8 cellular contexts compared by ENCODE assay signal in genomic region chr1:40692429-40692905, GRCh38. TPM values are rescaled to one million over a fixed set of nuclear protein-coding genes. Genes with fewer than 3 reads are reported as not detected.
A peak's percentile ranks its signal among the peaks of the same experiment; 100 is the strongest.
DNase-seq lines count a peak whose midpoint lies in the region; ATAC-seq and TF ChIP-seq lines count a peak whose summit lies in the region.

No MANE protein-coding gene starts in this region.

- peak overlapping the region; percentile 22; the same call in 1 of the 3 replicates for H2BK15ac ChIP-seq in IMR-90 (ENCODE audit: low read depth, low read length)

- H3K4ac ChIP-seq in IMR-90 (ENCODE audit: low read depth, low read length): peak overlapping the region; percentile 90

- peak overlapping the region; percentile 79 for H3K4me2 ChIP-seq in IMR-90 (ENCODE audit: low read depth, low read length)

- H3K27ac ChIP-seq in IMR-90 (ENCODE audit: insufficient read depth, low read length): peak overlapping the region; percentile 42
- peak overlapping the region; percentile 28 for H3K27ac ChIP-seq in iPS-20b (ENCODE audit: low read length)
- peak overlapping the region; percentile 100 for H3K27ac ChIP-seq in skeletal muscle tissue (ENCODE audit: low read depth, low read length)

- H4K5ac ChIP-seq in IMR-90 (ENCODE audit: low read depth, low read length): peak overlapping the region; percentile 9

- H4K20me1 ChIP-seq in IMR-90 (ENCODE audit: insufficient read depth, low read length): peaks cover 3% of the 10 kb centered on the region; the same call in 1 of the 2 replicates

- intact Hi-C loops in IMR-90 (cut with micrococcal nuclease): no loop called here

- H2AK9ac ChIP-seq in IMR-90 (replicated peaks; ENCODE audit: low read depth, low read length, poor library complexity): peak overlapping the region; percentile 98

- peak overlapping the region; percentile 91 for H3K56ac ChIP-seq in IMR-90 (ENCODE audit: extremely low read depth, insufficient read depth, low read length)

- peak overlapping the region; percentile 91 for H3K23ac ChIP-seq in IMR-90 (ENCODE audit: low read depth, low read length)

- H3K36me3 ChIP-seq in IMR-90 (ENCODE audit: control insufficient read depth, insufficient read depth, low read length) (no peaks in the 10 kb centered on the region), adipocyte (ENCODE audit: control insufficient read depth, insufficient read depth, low read length, severe bottlenecking) (no peaks in the 10 kb centered on the region), iPS-20b (ENCODE audit: insufficient read depth, low read depth, low read length) (peaks cover 4% of the 10 kb centered on the region; the same call in 1 of the 2 replicates), skeletal muscle tissue (ENCODE audit: control insufficient read depth in 3 of 3, insufficient read depth in 3 of 3, low read length in 3 of 3) (peaks cover 0 to 2% (median 0%) of the 10 kb centered on the region in 3 donors)

- no peak for TF ChIP-seq POLR2A in IMR-90 (IDR thresholded peaks at IDR 0.05; ENCODE audit: low read depth, low read length)

- DNase-seq in GM12864 (ENCODE audit: low read depth) (no peak), IMR-90 (peak; percentile 25), adipocyte (ENCODE audit: low read depth) (peak; percentile 57), germinal center (ENCODE audit: low spot score) (no peak)

- peak; percentile 17 for ATAC-seq in IMR-90 (ENCODE audit: low read depth)
- no peak for ATAC-seq in activated CD4-positive, CD25-positive, alpha-beta regulatory T cell treated with anti-CD3 and anti-CD28 coated beads, Interleukin-2, amount 50 U/mL, for 24 hours
- ATAC-seq in GM18909 (IDR thresholded peaks at IDR 0.05; ENCODE audit: poor library complexity, unreplicated experiment): no peak

- CTCF ChIA-PET in IMR-90 (lab: Yijun Ruan, JAX): interaction anchor here (1.1 kb wide), 1 partner anchor 14 kb away, joined by 4 read pairs; no protein-coding TSS in a partner anchor

- peak overlapping the region; percentile 83 for H3K14ac ChIP-seq in IMR-90 (replicated peaks; ENCODE audit: low read depth, low read length)

- H2BK20ac ChIP-seq in IMR-90 (ENCODE audit: low read depth, low read length): no peak overlapping the region

- no TSS peak for BruUV-seq in IMR-90 (replicated peaks; lab: Mats Ljungman, UMichigan)

- peak overlapping the region; percentile 97 for H2AK5ac ChIP-seq in IMR-90 (ENCODE audit: low read depth, low read length)

- peak overlapping the region; percentile 93 to 95 for H4K8ac ChIP-seq in IMR-90 (ENCODE audit: low read depth in 2 of 2, low read length in 2 of 2)

- WGBS in IMR-90 (ENCODE audit: extremely low coverage in 2 of 2, insufficient read length in 1 of 2), 2 experiments: 3% methylated on average over 6 of the region's 9 CpGs; no CpG with 5 or more reads in 1 of the 2 experiments

- H3K9me3 ChIP-seq in IMR-90 (ENCODE audit: control insufficient read depth, insufficient read depth, low read length) (no peaks in the 10 kb centered on the region), adipocyte (ENCODE audit: control insufficient read depth, low read length) (no peaks in the 10 kb centered on the region), iPS-20b (ENCODE audit: insufficient read depth, low read depth, low read length) (no peaks in the 10 kb centered on the region), skeletal muscle tissue (ENCODE audit: control insufficient read depth in 3 of 3, low read length in 3 of 3) (no peaks in the 10 kb centered on the region)

- TF ChIP-seq CTCF in GM12864 (IDR thresholded peaks at IDR 0.05; ENCODE audit: low read depth, low read length, missing control alignments) (no peak), IMR-90 (conservative IDR thresholded peaks at IDR 0.05; ENCODE audit: low read depth, low read length) (no peak)

- H3K79me1 ChIP-seq in IMR-90 (ENCODE audit: low read depth in 1 of 2, low read length in 2 of 2): peaks cover 45 to 62% of the 10 kb centered on the region in 2 experiments

- POLR2A ChIA-PET in IMR-90 (lab: Charles Lee; ENCODE audit: unreplicated experiment): interaction anchor here (1.0 kb wide), 1 partner anchor 17 kb away, joined by 3 read pairs; no protein-coding TSS in a partner anchor

- peak overlapping the region; percentile 31 for H2BK5ac ChIP-seq in IMR-90 (ENCODE audit: low read depth, low read length, poor library complexity, severe bottlenecking)

- peak overlapping the region; percentile 24; the same call in 1 of the 2 replicates for H2BK120ac ChIP-seq in IMR-90 (ENCODE audit: low read depth, low read length)

- H3K27me3 ChIP-seq in IMR-90 (ENCODE audit: control insufficient read depth, insufficient read depth, low read length): no peaks in the 10 kb centered on the region
- no peaks in the 10 kb centered on the region for H3K27me3 ChIP-seq in adipocyte (replicated peaks; ENCODE audit: control insufficient read depth, insufficient read depth, low read length)
- no peaks in the 10 kb centered on the region for H3K27me3 ChIP-seq in iPS-20b (ENCODE audit: insufficient read depth, low read length)
- H3K27me3 ChIP-seq in skeletal muscle tissue (ENCODE audit: control insufficient read depth in 3 of 3, insufficient read depth in 3 of 3, low read length in 3 of 3): no peaks in the 10 kb centered on the region

- H3K9ac ChIP-seq in IMR-90 (ENCODE audit: low read depth, low read length) (peak overlapping the region; percentile 58), adipocyte (ENCODE audit: low read length) (peak overlapping the region; percentile 99), iPS-20b (ENCODE audit: low read depth, low read length) (peak overlapping the region; percentile 98), skeletal muscle tissue (ENCODE audit: low read depth in 1 of 3, low read length in 3 of 3) (peak overlapping the region; percentile 84 to 99 (median 98))

- peak overlapping the region; percentile 99 for H2AFZ ChIP-seq in IMR-90 (replicated peaks; ENCODE audit: low read length, poor library complexity)

- peak overlapping the region; percentile 4 for H3K18ac ChIP-seq in IMR-90 (ENCODE audit: low read depth, low read length)

- H3K4me3 ChIP-seq in GM12864 (ENCODE audit: low read depth, low read length) (peak overlapping the region; percentile 99), IMR-90 (ENCODE audit: insufficient read depth, low read depth, low read length) (peak overlapping the region; percentile 70), adipocyte (ENCODE audit: low read length) (peak overlapping the region; percentile 94), iPS-20b (ENCODE audit: low read length) (peak overlapping the region; percentile 81), skeletal muscle tissue (ENCODE audit: low read length in 3 of 3) (peak overlapping the region; percentile 85 to 93 (median 88))

- H4K91ac ChIP-seq in IMR-90 (ENCODE audit: insufficient read depth, low read depth, low read length): peak overlapping the region; percentile 65

- in situ Hi-C loops in IMR-90 (cut with MboI; ENCODE audit: low sequenced_read_pairs): no loop called here

- no peaks in the 10 kb centered on the region for H3K4me1 ChIP-seq in IMR-90 (ENCODE audit: control insufficient read depth, insufficient read depth, low read length)
- peaks cover 17% of the 10 kb centered on the region for H3K4me1 ChIP-seq in adipocyte (ENCODE audit: control insufficient read depth, insufficient read depth, low read length)
- peaks cover 21% of the 10 kb centered on the region for H3K4me1 ChIP-seq in iPS-20b (ENCODE audit: insufficient read depth, low read length)
- H3K4me1 ChIP-seq in skeletal muscle tissue (ENCODE audit: control insufficient read depth in 3 of 3, insufficient read depth in 3 of 3, low read length in 3 of 3): peaks cover 16 to 30% (median 21%) of the 10 kb centered on the region in 3 donors

- TF ChIP-seq RAD21 in IMR-90 (IDR thresholded peaks at IDR 0.05; ENCODE audit: low read length): no peak

- peaks cover 2% of the 10 kb centered on the region; the same call in 1 of the 2 replicates for H3K9me1 ChIP-seq in IMR-90 (ENCODE audit: insufficient read depth, low read length)

- dilution Hi-C loops in IMR-90 (cut with HindIII; ENCODE audit: low sequenced_read_pairs, unreplicated experiment): no loop called here

TF ChIP-seq in IMR-90, 13 proteins besides CTCF, POLR2A, EP300 and RAD21:
- TF ChIP-seq BHLHE40 (IDR thresholded peaks at IDR 0.05; ENCODE audit: low read depth, low read length) (no peak), USF2 (IDR thresholded peaks at IDR 0.05; ENCODE audit: low read depth, low read length) (peak; percentile 52; the same call in 1 of the 2 replicates)

RNA-seq across cellular contexts. Expression of gene NFYC, which starts 1.0 kb away (rescaled TPM):
- total RNA-seq in IMR-90 (2012; rRNA removed) (43.3 and 45.2 TPM in 2 replicates), skeletal muscle tissue (28.2 TPM)
- 62.2 and 74.6 TPM in 2 replicates for polyA plus RNA-seq in IMR-90 (2012; rRNA removed)
- 20.1 and 65.4 TPM in 2 replicates for polyA plus RNA-seq in IMR-90 (2012; cell fraction: cytosol; rRNA removed)
- polyA plus RNA-seq in IMR-90 (2012; cell fraction: nucleus; rRNA removed; ENCODE audit: low replicate concordance): 92.4 and 108 TPM in 2 replicates

RNA-seq across cellular contexts. Expression of gene RIMS3, which starts 27.0 kb away (rescaled TPM):
- 0.28 and 0.36 TPM in 2 replicates for total RNA-seq in IMR-90 (2012; rRNA removed)
- polyA plus RNA-seq in IMR-90 (2012; rRNA removed): 0.10 and 0.22 TPM in 2 replicates
- 0.04 and 0.22 TPM in 2 replicates for polyA plus RNA-seq in IMR-90 (2012; cell fraction: cytosol; rRNA removed)
- 0.38 and 0.40 TPM in 2 replicates for polyA plus RNA-seq in IMR-90 (2012; cell fraction: nucleus; rRNA removed; ENCODE audit: low replicate concordance)
- 0.52 TPM for total RNA-seq in skeletal muscle tissue

Comparison
In these comparisons a context has a peak if more than half of its experiments do, and no peak if none do; other contexts are left out.
1. DNase-seq: peak in IMR-90 (single experiment) and adipocyte (single experiment); none in GM12864 (single experiment) and germinal center (single experiment).
2. H3K27ac ChIP-seq: peak in every context shown above with its lines; median percentile 100 in skeletal muscle tissue; 42 in IMR-90; 28 in iPS-20b.
3. Peak in every context shown above with its lines, with median percentiles within 50 percentile points of each other: H3K4me3 ChIP-seq and H3K9ac ChIP-seq.